15 cellular contexts compared by ENCODE assay signal in the genomic region with DNA sequence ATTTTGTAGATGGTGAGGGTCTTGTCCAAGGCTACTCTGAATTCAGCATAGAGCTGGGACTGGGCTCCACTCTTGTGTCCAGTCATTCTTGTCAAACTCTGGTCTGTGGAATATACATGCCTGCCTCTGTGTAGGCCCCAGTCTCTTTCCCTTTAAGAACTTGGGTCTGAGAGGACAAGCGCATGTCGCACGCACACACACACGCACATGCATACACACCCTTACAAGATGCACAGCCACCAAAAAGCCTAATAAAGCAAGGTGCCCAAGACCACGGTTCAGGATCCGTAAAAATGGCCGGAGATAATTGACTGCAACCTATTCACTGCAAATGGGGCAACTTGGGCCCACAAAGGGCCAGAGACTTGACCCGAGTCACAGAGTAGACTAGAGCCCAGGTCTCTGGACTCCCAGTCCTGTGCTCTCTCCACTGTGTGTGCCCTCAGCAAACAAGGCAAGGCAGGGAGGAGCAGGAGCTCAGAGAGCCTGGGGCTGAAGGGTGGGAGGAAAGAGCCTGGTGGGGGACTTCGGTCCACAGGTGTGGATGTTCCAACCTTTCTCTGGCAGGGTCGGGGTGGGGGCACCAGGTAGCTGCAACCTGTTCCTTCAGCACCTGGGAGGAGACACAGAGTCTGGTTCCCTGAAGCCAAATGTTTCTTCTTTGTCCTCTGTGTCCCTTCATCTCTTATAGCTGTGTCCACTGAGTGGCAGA. TPM values are rescaled to one million over a fixed set of nuclear protein-coding genes. Genes with fewer than 3 reads are reported as not detected.
A peak's percentile ranks its signal among the peaks of the same experiment; 100 is the strongest.
DNase-seq lines count a peak whose midpoint lies in the region; ATAC-seq, FAIRE-seq and TF ChIP-seq lines count a peak whose summit lies in the region.
"Had no signal": no experiment of that assay in that cellular context is flagged by ENCODE, and none has a peak within 500 bp of the region (broad histone marks: within the 10 kb centered on the region; RNA-seq: fewer than 3 reads in every experiment).

No MANE protein-coding gene starts in this region.

- H3K27ac Mint-ChIP-seq in brain (no peak overlapping the region), naive B cell (no peak overlapping the region)
- no peak overlapping the region for H3K27ac Mint-ChIP-seq in activated CD4-positive, alpha-beta T cell treated with anti-CD3 and anti-CD28 coated beads for 36 hours
- H3K27ac Mint-ChIP-seq: activated naive CD8-positive, alpha-beta T cell treated with anti-CD3 and anti-CD28 coated beads, Interleukin-2, amount 50 U/mL, for 24 hours; stimulated activated naive CD8-positive, alpha-beta T cell treated with anti-CD3 and anti-CD28 coated beads, Interleukin-15, Interleukin-2, amounts not matched to agents 100 ng/mL and 50 ng/mL, for 24 hours had no signal

- H3K9me3 Mint-ChIP-seq in brain, result peaks cover 0 to 5% (median 2%) of the 10 kb centered on the region in 5 experiments
- peaks cover 0 to 2% (median 0%) of the 10 kb centered on the region in 7 donors for H3K9me3 Mint-ChIP-seq in naive B cell
- H3K9me3 Mint-ChIP-seq in activated CD4-positive, alpha-beta T cell treated with anti-CD3 and anti-CD28 coated beads for 36 hours (ENCODE audit: low read depth), result no peaks in the 10 kb centered on the region
- H3K9me3 Mint-ChIP-seq: activated naive CD8-positive, alpha-beta T cell treated with anti-CD3 and anti-CD28 coated beads, Interleukin-2, amount 50 U/mL, for 24 hours; stimulated activated naive CD8-positive, alpha-beta T cell treated with anti-CD3 and anti-CD28 coated beads, Interleukin-15, Interleukin-2, amounts not matched to agents 100 ng/mL and 50 ng/mL, for 24 hours had no signal

- H3K4me3 Mint-ChIP-seq in brain (peak overlapping the region in 4 of 5 experiments; percentile 67 to 73 (median 72)), naive B cell (peak overlapping the region in 7 of 8 donors; percentile 28 to 74 (median 36))
- no peak overlapping the region for H3K4me3 Mint-ChIP-seq in activated CD4-positive, alpha-beta T cell treated with anti-CD3 and anti-CD28 coated beads for 36 hours
- H3K4me3 Mint-ChIP-seq: stimulated activated naive CD8-positive, alpha-beta T cell treated with anti-CD3 and anti-CD28 coated beads, Interleukin-15, Interleukin-2, amounts not matched to agents 100 ng/mL and 50 ng/mL, for 24 hours had no signal

- no peaks in the 10 kb centered on the region for H3K36me3 Mint-ChIP-seq in brain
- H3K36me3 Mint-ChIP-seq in naive B cell, result no peaks in the 10 kb centered on the region
- H3K36me3 Mint-ChIP-seq in activated CD4-positive, alpha-beta T cell treated with anti-CD3 and anti-CD28 coated beads for 36 hours (ENCODE audit: low read depth), result no peaks in the 10 kb centered on the region

- TF ChIP-seq EP300 in HepG2 (IDR thresholded peaks at IDR 0.05; ENCODE audit: low read depth in 2 of 2, low read length in 2 of 2) (no peak), HepG2 (CRISPR knock-in tag; IDR thresholded peaks at IDR 0.05; ENCODE audit: borderline replicate concordance) (no peak)

- H3K27ac ChIP-seq in HepG2 (ENCODE audit: extremely low read length, insufficient read depth, low read length), result no peak overlapping the region
- H3K27ac ChIP-seq in right lobe of liver, result no peak overlapping the region
- H3K27ac ChIP-seq: esophagus muscularis mucosa, vagina had no signal

- TF ChIP-seq POLR2A in HepG2 (IDR thresholded peaks at IDR 0.05; ENCODE audit: insufficient read depth in 1 of 2, low read depth in 2 of 2, low read length in 2 of 2) (no peak), right lobe of liver (IDR thresholded peaks at IDR 0.05) (no peak)

- TF ChIP-seq RAD21 in HepG2 (CRISPR knock-in tag; IDR thresholded peaks at IDR 0.05), result no peak

- H3K27me3 Mint-ChIP-seq in brain, result peaks cover 65% of the 10 kb centered on the region
- H3K27me3 Mint-ChIP-seq in naive B cell, result peaks cover 41 to 72% (median 68%) of the 10 kb centered on the region in 3 donors
- peaks cover 44% of the 10 kb centered on the region for H3K27me3 Mint-ChIP-seq in activated CD4-positive, alpha-beta T cell treated with anti-CD3 and anti-CD28 coated beads for 36 hours

- H3K4me2 ChIP-seq in HepG2 (ENCODE audit: low read depth, low read length), result no peak overlapping the region

- H3K36me3 ChIP-seq in HepG2 (replicated peaks in 1 of 2; ENCODE audit: control insufficient read depth in 1 of 2, insufficient read depth in 2 of 2, low read length in 2 of 2) (no peaks in the 10 kb centered on the region), right lobe of liver (no peaks in the 10 kb centered on the region)
- H3K36me3 ChIP-seq: esophagus muscularis mucosa, heart right ventricle, vagina had no signal

- H3K27me3 ChIP-seq in HepG2 (ENCODE audit: control insufficient read depth in 1 of 2, insufficient read depth in 2 of 2, low read length in 2 of 2) (peaks cover 9 to 74% of the 10 kb centered on the region in 2 experiments), right lobe of liver (peaks cover 0 to 8% of the 10 kb centered on the region in 2 donors)
- H3K27me3 ChIP-seq: vagina had no signal

- DNase-seq in HepG2 (ENCODE audit: low spot score) (no peak), right lobe of liver (no peak), naive B cell (no peak), DMS53 treated with DMSO at 0.1 percent for 48 hours (lab: John Stamatoyannopoulos, UW; ENCODE audit: unreplicated experiment) (no peak)
- no peak for DNase-seq in activated CD4-positive, alpha-beta T cell treated with anti-CD3 and anti-CD28 coated beads for 36 hours
- DNase-seq: GOT3 had no signal

- CTCF ChIA-PET in HepG2 (lab: Yijun Ruan, JAX; ENCODE audit: low intra/inter-chr PET ratio, low total read pairs), result no interaction called here
- CTCF ChIA-PET in activated CD4-positive, alpha-beta T cell treated with anti-CD3 and anti-CD28 coated beads for 36 hours (lab: Charles Lee), result no interaction called here

- intact Hi-C loops in HepG2 (cut with micrococcal nuclease; ENCODE audit: unreplicated experiment) (no loop called here), right lobe of liver (cut with DNase I) (no loop called here)
- intact Hi-C loops in activated CD4-positive, alpha-beta T cell treated with anti-CD3 and anti-CD28 coated beads for 36 hours (cut with DNase I, micrococcal nuclease), result loop anchor here in 1 of 2 experiments (2.0 kb wide), 1 partner anchor 137 kb away; a partner anchor contains a TSS

- POLR2A ChIA-PET in HepG2 (lab: Yijun Ruan, JAX), result no interaction called here
- POLR2A ChIA-PET in activated CD4-positive, alpha-beta T cell treated with anti-CD3 and anti-CD28 coated beads for 36 hours (lab: Charles Lee), result no interaction called here

- H3K4me3 ChIP-seq in HepG2 (replicated peaks in 1 of 3; ENCODE audit: insufficient read depth in 1 of 3, low read depth in 2 of 3, low read length in 3 of 3) (no peak overlapping the region), right lobe of liver (no peak overlapping the region)

- H4K20me1 ChIP-seq in HepG2 (ENCODE audit: insufficient read depth, low read length), result peaks cover 3% of the 10 kb centered on the region; the same call in 1 of the 2 replicates

- 60% methylated on average over 10 of the region's 10 CpGs for WGBS in HepG2 (ENCODE audit: low lambda C conversion rate)
- 96% methylated on average over 4 of the region's 10 CpGs for WGBS in right lobe of liver (ENCODE audit: insufficient coverage, low coverage, low lambda C conversion rate, missing lambda C conversion rate)

- H3K4me1 ChIP-seq in HepG2 (ENCODE audit: insufficient read depth, low read length) (peaks cover 7% of the 10 kb centered on the region; the same call in 1 of the 2 replicates), right lobe of liver (peaks cover 0 to 5% (median 0%) of the 10 kb centered on the region in 4 donors)

- in situ Hi-C loops in HepG2 (cut with HindIII; ENCODE audit: extremely low pct_ligation_motif_present, low pct_unique_long_range_greater_than_20kb), result no loop called here

- H3K9me3 ChIP-seq in HepG2 (ENCODE audit: low read length), result no peaks in the 10 kb centered on the region
- no peaks in the 10 kb centered on the region for H3K9me3 ChIP-seq in right lobe of liver
- H3K9me3 ChIP-seq: esophagus muscularis mucosa, heart right ventricle, vagina had no signal

- no peak overlapping the region for H3K9ac ChIP-seq in HepG2 (ENCODE audit: insufficient read depth, low read depth, low read length)

- TF ChIP-seq CTCF in HepG2 (CRISPR knock-in tag; IDR thresholded peaks at IDR 0.05), result no peak
- no peak for TF ChIP-seq CTCF in right lobe of liver (IDR thresholded peaks at IDR 0.05)
- no peak for TF ChIP-seq CTCF in brain (conservative IDR thresholded peaks at IDR 0.05)

- no peak for FAIRE-seq in HepG2 (lab: Jason Lieb, UNC)
- FAIRE-seq: small intestine had no signal

- no peak for ATAC-seq in HepG2
- ATAC-seq in right lobe of liver, result no peak
- no peak for ATAC-seq in naive B cell (ENCODE audit: low read depth in 2 of 2)
- ATAC-seq in HG02623 (IDR thresholded peaks at IDR 0.05; ENCODE audit: unreplicated experiment), result no peak
- no peak for ATAC-seq in HG02970 (IDR thresholded peaks at IDR 0.05; ENCODE audit: low FRiP score, unreplicated experiment)
- no peak for ATAC-seq in activated CD4-positive, alpha-beta T cell treated with anti-CD3 and anti-CD28 coated beads for 36 hours

- peaks cover 18% of the 10 kb centered on the region for H3K4me1 Mint-ChIP-seq in brain
- H3K4me1 Mint-ChIP-seq in naive B cell, result peaks cover 2 to 6% (median 4%) of the 10 kb centered on the region in 3 donors
- H3K4me1 Mint-ChIP-seq in activated CD4-positive, alpha-beta T cell treated with anti-CD3 and anti-CD28 coated beads for 36 hours, result peaks cover 3% of the 10 kb centered on the region

- no peak overlapping the region for H2AFZ ChIP-seq in HepG2 (ENCODE audit: low read length)

- no TSS peak for BruUV-seq in HepG2 (replicated peaks; lab: Mats Ljungman, UMichigan)

- H3K79me2 ChIP-seq in HepG2 (ENCODE audit: insufficient read depth, low read length), result no peaks in the 10 kb centered on the region

RNA-seq across cellular contexts. Expression of a gene that starts 0.9 kb away (rescaled TPM):
- total RNA-seq in HepG2 (2016; rRNA removed; fragmentation: Illumina TruSeq; extraction: Trizol) (0.11 and 0.53 TPM in 2 replicates), right lobe of liver (1 to 10 TPM in 3 of 6 experiments, under 1 TPM in 3; 0.28 to 3.0 (median 0.98) TPM)
- total RNA-seq in HepG2 (2016; cell fraction: cytosol; rRNA removed; fragmentation: Illumina TruSeq; extraction: Trizol; ENCODE audit: low read depth), result 0.62 TPM in 1 of 2 replicates, not detected in the other
- 0.22 and 0.37 TPM in 2 replicates for total RNA-seq in HepG2 (2016; cell fraction: insoluble cytoplasmic fraction; rRNA removed; fragmentation: Illumina TruSeq; extraction: Trizol)
- total RNA-seq in HepG2 (2016; cell fraction: membrane; rRNA removed; fragmentation: Illumina TruSeq; extraction: Trizol), result 0.56 and 0.72 TPM in 2 replicates
- 0.19 and 0.25 TPM in 2 replicates for total RNA-seq in HepG2 (2016; cell fraction: nucleus; rRNA removed; fragmentation: Illumina TruSeq; extraction: Trizol)
- polyA plus RNA-seq in HepG2 (2011; rRNA removed) (1.3 and 1.4 TPM in 2 replicates), brain (ENCODE audit: insufficient read depth, low read depth, low replicate concordance) (1.1 TPM), naive B cell (ENCODE audit: low read depth in 6 of 6) (not detected)
- polyA plus RNA-seq in HepG2 (2011; cell fraction: cytosol; rRNA removed), result 1.4 and 2.3 TPM in 2 replicates
- polyA plus RNA-seq in HepG2 (2011; cell fraction: nucleus; rRNA removed), result 0.56 and 1.2 TPM in 2 replicates
- polyA plus RNA-seq in HepG2 (2012), result 0.72 and 3.1 TPM in 2 replicates
- polyA plus RNA-seq in HepG2 (2016; cell fraction: cytosol; fragmentation: Illumina TruSeq; extraction: Trizol; ENCODE audit: low read depth), result 0.37 and 0.63 TPM in 2 replicates
- polyA plus RNA-seq in HepG2 (2016; cell fraction: insoluble cytoplasmic fraction; fragmentation: Illumina TruSeq; extraction: Trizol; ENCODE audit: low read depth), result 0.15 and 0.24 TPM in 2 replicates
- 0.45 and 0.46 TPM in 2 replicates for polyA plus RNA-seq in HepG2 (2016; cell fraction: membrane; fragmentation: Illumina TruSeq; extraction: Trizol; ENCODE audit: low read depth)
- 0.29 and 0.81 TPM in 2 replicates for polyA plus RNA-seq in HepG2 (2016; cell fraction: nucleus; fragmentation: Illumina TruSeq; extraction: Trizol; ENCODE audit: insufficient read depth, low read depth)
- 13.5 and 247 TPM in 2 replicates for polyA minus RNA-seq in HepG2 (2011; rRNA and poly(A)+ RNA removed; ENCODE audit: low replicate concordance)
- polyA minus RNA-seq in HepG2 (2011; cell fraction: cytosol; rRNA and poly(A)+ RNA removed), result 0.97 and 2.9 TPM in 2 replicates
- 1.3 and 1.9 TPM in 2 replicates for polyA minus RNA-seq in HepG2 (2011; cell fraction: nucleus; rRNA and poly(A)+ RNA removed)
- under 1 TPM in 1 of 2 experiments, not detected in 1; 0.05 TPM for total RNA-seq in activated CD4-positive, alpha-beta T cell treated with anti-CD3 and anti-CD28 coated beads for 36 hours
